In the genomic region with DNA sequence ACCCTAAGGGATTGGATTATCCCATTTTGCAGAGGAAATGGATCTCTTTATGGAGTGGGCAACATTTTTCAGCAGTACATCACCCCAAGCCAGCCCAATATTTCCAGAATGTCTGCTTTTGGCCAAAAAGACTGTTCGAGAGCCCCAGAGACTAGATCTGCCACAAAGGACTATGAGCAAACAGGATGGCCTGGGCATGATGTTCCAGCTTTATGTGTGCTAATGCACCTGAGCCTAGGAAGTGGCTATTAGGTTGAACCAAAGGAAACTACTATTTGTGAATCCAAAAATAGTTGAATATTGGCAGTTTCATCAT, we compare ENCODE assay signal across 10 cellular contexts. TPM values are rescaled to one million over a fixed set of nuclear protein-coding genes. Genes with fewer than 3 reads are reported as not detected.
DNase-seq lines count a peak whose midpoint lies in the region; ATAC-seq and TF ChIP-seq lines count a peak whose summit lies in the region.
"Had no signal": no experiment of that assay in that cellular context is flagged by ENCODE, and none has a peak within 500 bp of the region (broad histone marks: within the 10 kb centered on the region; RNA-seq: fewer than 3 reads in every experiment).

No MANE protein-coding gene starts in this region.

- DNase-seq in heart left ventricle, result no peak
- no peak for DNase-seq in Right ventricle myocardium superior
- no peak for DNase-seq in naive thymus-derived CD4-positive, alpha-beta T cell
- DNase-seq in upper lobe of left lung, result no peak
- DNase-seq in cerebellum (ENCODE audit: low spot score), result no peak
- DNase-seq: cortex of kidney had no signal

- H3K9me3 ChIP-seq in heart left ventricle (no peaks in the 10 kb centered on the region), upper lobe of left lung (no peaks in the 10 kb centered on the region)
- H3K9me3 ChIP-seq in naive thymus-derived CD4-positive, alpha-beta T cell (ENCODE audit: control insufficient read depth in 2 of 3, low read length in 3 of 3), result no peaks in the 10 kb centered on the region
- H3K9me3 ChIP-seq: BLaER1 treated with 17β-estradiol and CSF1 and Interleukin-3, amounts not matched to agents 10 nM and 100 nM had no signal

- no peak for TF ChIP-seq EP300 in upper lobe of left lung (IDR thresholded peaks at IDR 0.05)

- TF ChIP-seq CTCF in heart left ventricle (IDR thresholded peaks at IDR 0.05), result peak in 1 of 12 donors; percentile 3
- no peak for TF ChIP-seq CTCF in upper lobe of left lung (IDR thresholded peaks at IDR 0.05)

- TF ChIP-seq POLR2A in heart left ventricle (IDR thresholded peaks at IDR 0.05), result no peak
- no peak for TF ChIP-seq POLR2A in upper lobe of left lung (IDR thresholded peaks at IDR 0.05)

- H3K27ac ChIP-seq in heart left ventricle, result peak overlapping the region in 10 of 12 donors; percentile 8 to 84 (median 60)
- H3K27ac ChIP-seq in angular gyrus (ENCODE audit: low read depth, low read length), result peak overlapping the region; percentile 25
- no peak overlapping the region for H3K27ac ChIP-seq in naive thymus-derived CD4-positive, alpha-beta T cell (ENCODE audit: low read depth, low read length)
- H3K27ac ChIP-seq in upper lobe of left lung, result peak overlapping the region; percentile 49 to 72 (median 63)

- H3K4me3 ChIP-seq in heart left ventricle (no peak overlapping the region), upper lobe of left lung (no peak overlapping the region)
- H3K4me3 ChIP-seq in naive thymus-derived CD4-positive, alpha-beta T cell (ENCODE audit: low read length), result no peak overlapping the region
- H3K4me3 ChIP-seq: BLaER1 treated with 17β-estradiol and CSF1 and Interleukin-3, amounts not matched to agents 10 nM and 100 nM had no signal

- no peaks in the 10 kb centered on the region for H3K27me3 Mint-ChIP-seq in naive thymus-derived CD4-positive, alpha-beta T cell

- intact Hi-C loops in heart left ventricle (cut with DNase I) (loop anchor here in 9 of 10 donors (1.0 to 10.0 kb wide), 7 partner anchors 30 to 158 kb away; partner anchors contain the start of gene ZNF410 (in 2 of the 9)), Right ventricle myocardium superior (cut with DNase I) (loop anchor here (2.0 to 10.0 kb wide), 2 partner anchors 56 to 96 kb away; no protein-coding TSS in a partner anchor)
- intact Hi-C loops in naive thymus-derived CD4-positive, alpha-beta T cell (cut with micrococcal nuclease), result loop anchor here in 1 of 2 donors (2.0 kb wide), 1 partner anchor 222 kb away; the partner anchor contains the start of genes COQ6 and FAM161B

- peaks cover under 1 to 18% (median 5%) of the 10 kb centered on the region in 5 donors for H3K36me3 Mint-ChIP-seq in naive thymus-derived CD4-positive, alpha-beta T cell

- H3K36me3 ChIP-seq in heart left ventricle (peaks cover 0 to 89% (median 80%) of the 10 kb centered on the region in 9 donors), upper lobe of left lung (peaks cover 23 to 89% (median 55%) of the 10 kb centered on the region in 4 donors)
- peaks cover 12 to 74% (median 43%) of the 10 kb centered on the region in 3 experiments for H3K36me3 ChIP-seq in naive thymus-derived CD4-positive, alpha-beta T cell (ENCODE audit: control insufficient read depth in 2 of 3, insufficient read depth in 3 of 3, low read length in 3 of 3)

- H3K4me3 Mint-ChIP-seq in naive thymus-derived CD4-positive, alpha-beta T cell, result no peak overlapping the region

- H3K4me1 Mint-ChIP-seq in naive thymus-derived CD4-positive, alpha-beta T cell, result peaks cover 5 to 42% (median 16%) of the 10 kb centered on the region in 7 donors

- H3K9me3 Mint-ChIP-seq in naive thymus-derived CD4-positive, alpha-beta T cell, result peaks cover 0 to 1% (median 0%) of the 10 kb centered on the region in 11 donors

- 90 to 100% (median 94%) methylated on average over 1 of the region's 1 CpG for WGBS in heart left ventricle, 4 donors
- 67 to 95% methylated on average over 1 of the region's 1 CpG for WGBS in upper lobe of left lung, 2 donors

- no peak for ATAC-seq in heart left ventricle
- no peak for ATAC-seq in Right ventricle myocardium superior (ENCODE audit: poor library complexity)
- no peak for ATAC-seq in naive thymus-derived CD4-positive, alpha-beta T cell
- ATAC-seq in upper lobe of left lung (ENCODE audit: low FRiP score in 2 of 2), result no peak
- no peak for ATAC-seq in GM19455 (IDR thresholded peaks at IDR 0.05; ENCODE audit: unreplicated experiment)
- ATAC-seq in GM18858 (IDR thresholded peaks at IDR 0.05; ENCODE audit: unreplicated experiment), result no peak

- H3K27me3 ChIP-seq in heart left ventricle (no peaks in the 10 kb centered on the region), upper lobe of left lung (no peaks in the 10 kb centered on the region)
- no peaks in the 10 kb centered on the region for H3K27me3 ChIP-seq in naive thymus-derived CD4-positive, alpha-beta T cell (ENCODE audit: control insufficient read depth in 2 of 2, insufficient read depth in 2 of 2, low read length in 2 of 2)
- H3K27me3 ChIP-seq: BLaER1 treated with 17β-estradiol and CSF1 and Interleukin-3, amounts not matched to agents 10 nM and 100 nM had no signal

- H3K4me1 ChIP-seq in heart left ventricle (peaks cover 0 to 77% (median 55%) of the 10 kb centered on the region in 12 donors), upper lobe of left lung (peaks cover 33 to 40% (median 37%) of the 10 kb centered on the region in 4 donors)
- H3K4me1 ChIP-seq in naive thymus-derived CD4-positive, alpha-beta T cell (ENCODE audit: control insufficient read depth in 2 of 2, insufficient read depth in 2 of 2, low read length in 2 of 2), result peaks cover 2 to 12% of the 10 kb centered on the region in 2 donors

- CTCF ChIA-PET in naive thymus-derived CD4-positive, alpha-beta T cell (lab: Charles Lee), result interaction anchor here (0.5 to 7.6 kb wide), 26 partner anchors 8 to 707 kb away, joined by 3 to 100 read pairs (median 4); partner anchors contain the start of gene PTGR2

- peak overlapping the region; percentile 60 to 90 (median 84) for H3K27ac Mint-ChIP-seq in naive thymus-derived CD4-positive, alpha-beta T cell

- POLR2A ChIA-PET in naive thymus-derived CD4-positive, alpha-beta T cell (lab: Charles Lee), result interaction anchor here (0.7 to 4.7 kb wide), 12 partner anchors 12 to 238 kb away, joined by 3 to 31 read pairs (median 4); partner anchors contain the start of genes PTGR2 and RIOX1

RNA-seq across cellular contexts. Expression of gene PNMA1, which starts 14.8 kb away (rescaled TPM):
- total RNA-seq in heart left ventricle (10 to 100 TPM; 14.5 to 32.3 (median 25.9) TPM), Right ventricle myocardium superior (12.9 TPM), upper lobe of left lung (10 to 100 TPM in 5 of 6 donors, 1 to 10 TPM in 1; 9.9 to 28.9 (median 15.2) TPM), cerebellum (69.8 TPM)
- polyA plus RNA-seq in heart left ventricle, result 10 to 100 TPM in 1 of 2 donors, 1 to 10 TPM in 1; 7.4 to 27.3 TPM
- 10 to 100 TPM; 21.6 to 40.4 (median 37.1) TPM for total RNA-seq in naive thymus-derived CD4-positive, alpha-beta T cell
- polyA plus RNA-seq in naive thymus-derived CD4-positive, alpha-beta T cell, result 10 to 100 TPM; 43.5 to 44.0 TPM
